1 cellular context compared by ENCODE assay signal in genomic region chr10:60414111-60414510, GRCh38.
TF ChIP-seq lines count a peak whose summit lies in the region.

No MANE protein-coding gene starts in this region.

TF ChIP-seq in A549, 52 proteins besides CTCF, POLR2A, EP300 and RAD21 (continued from another document):
- TF ChIP-seq PBX3 (IDR thresholded peaks at IDR 0.05): no peak
- TF ChIP-seq EHF (CRISPR knock-in tag; IDR thresholded peaks at IDR 0.05): no peak
- TF ChIP-seq NR3C1 (IDR thresholded peaks at IDR 0.05): no peak
- TF ChIP-seq FOSL2 (IDR thresholded peaks at IDR 0.05): no peak
- TF ChIP-seq FOSL2 (CRISPR knock-in tag; IDR thresholded peaks at IDR 0.05): no peak
- TF ChIP-seq JUN (IDR thresholded peaks at IDR 0.05): no peak
- no peak for TF ChIP-seq ATOH8 (CRISPR knock-in tag; IDR thresholded peaks at IDR 0.05; ENCODE audit: low read depth)
- TF ChIP-seq CEBPB (IDR thresholded peaks at IDR 0.05): no peak
- no peak for TF ChIP-seq POLR2AphosphoS2 (conservative IDR thresholded peaks at IDR 0.05; ENCODE audit: low read length)
- TF ChIP-seq RFX5 (IDR thresholded peaks at IDR 0.05): no peak
- no peak for TF ChIP-seq KDM5A (IDR thresholded peaks at IDR 0.05)
- no peak for TF ChIP-seq SREBF2 (IDR thresholded peaks at IDR 0.05)
- no peak for TF ChIP-seq CHD2 (IDR thresholded peaks at IDR 0.05; ENCODE audit: low read length, partially characterized antibody)
- TF ChIP-seq NFE2L2 (conservative IDR thresholded peaks at IDR 0.05; ENCODE audit: low read length): no peak
